Comparison of ENCODE assay signal across 22 cellular contexts in the genomic region with DNA sequence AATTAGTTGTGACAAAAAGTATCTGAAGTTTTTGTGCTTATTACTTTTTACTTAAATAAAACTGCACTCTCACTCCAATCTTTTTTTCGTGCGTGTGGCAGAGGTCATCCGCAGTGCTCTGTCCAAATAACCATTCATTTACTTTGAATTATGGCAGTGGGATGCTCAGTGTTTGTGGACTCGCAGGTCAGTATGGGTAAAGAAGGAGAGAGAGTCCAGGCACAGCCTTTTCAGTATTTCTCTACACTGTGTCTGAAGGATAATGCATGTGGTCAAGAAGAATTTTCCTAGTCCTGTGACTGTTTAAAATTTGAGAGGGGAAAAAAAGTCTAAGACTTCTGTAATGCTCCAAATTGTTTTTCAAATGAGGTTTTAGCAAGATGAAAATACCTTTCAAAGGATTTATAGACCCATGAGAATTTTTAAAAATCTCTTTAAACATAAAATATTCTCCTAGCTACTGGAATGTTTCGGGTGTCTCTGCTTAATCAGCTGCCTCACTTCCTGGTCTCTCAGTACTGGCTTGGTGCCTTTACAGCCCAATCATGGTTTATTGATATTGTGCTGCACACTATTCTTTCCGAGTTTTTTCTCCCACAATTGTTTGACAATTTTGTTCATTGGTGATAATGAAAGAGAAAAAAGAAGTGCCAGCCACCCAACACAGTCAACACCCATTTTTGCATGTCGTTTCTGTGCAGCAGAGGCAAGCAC.
"Had no signal": no experiment of that assay in that cellular context is flagged by ENCODE, and none has a peak within 500 bp of the region (broad histone marks: within the 10 kb centered on the region; RNA-seq: fewer than 3 reads in every experiment).

No MANE protein-coding gene starts in this region.

- H3K27ac ChIP-seq: neural progenitor cell, parathyroid adenoma, vagina had no signal

- H3K4me1 Mint-ChIP-seq: activated naive CD8-positive, alpha-beta T cell treated with anti-CD3 and anti-CD28 coated beads, Interleukin-2, amount 10 ng/mL, durations not matched to agents 7 days and 5 days; naive B cell; stimulated activated naive B cell treated with anti-CD40 and anti-IgM and Interleukin-4, amounts not matched to agents 10 μg/mL and 1 μg/mL and 100 μg/mL, for 72 hours had no signal

- H3K9me3 ChIP-seq: mucosa of descending colon, vagina had no signal

- H3K27me3 ChIP-seq: neural progenitor cell, vagina had no signal

- H3K4me3 Mint-ChIP-seq: activated CD4-positive, alpha-beta memory T cell treated with anti-CD3 and anti-CD28 coated beads for 36 hours; activated naive CD8-positive, alpha-beta T cell treated with anti-CD3 and anti-CD28 coated beads, Interleukin-2, amount 10 ng/mL, durations not matched to agents 7 days and 5 days; brain; naive B cell; neural progenitor cell; stimulated activated naive B cell treated with anti-CD40 and anti-IgM and Interleukin-4, amounts not matched to agents 10 μg/mL and 1 μg/mL and 100 μg/mL, for 72 hours; type B pancreatic cell had no signal

- H3K9ac ChIP-seq: neural progenitor cell, parathyroid adenoma had no signal

- H3K36me3 Mint-ChIP-seq: activated CD4-positive, alpha-beta memory T cell treated with anti-CD3 and anti-CD28 coated beads for 36 hours; activated naive CD8-positive, alpha-beta T cell treated with anti-CD3 and anti-CD28 coated beads, Interleukin-2, amount 10 ng/mL, durations not matched to agents 7 days and 5 days; brain; naive B cell; neural progenitor cell; stimulated activated naive B cell treated with anti-CD40 and anti-IgM and Interleukin-4, amounts not matched to agents 10 μg/mL and 1 μg/mL and 100 μg/mL, for 72 hours; type B pancreatic cell had no signal

- H3K4me1 ChIP-seq: neural progenitor cell, parathyroid adenoma, vagina had no signal

- FAIRE-seq: islet of Langerhans had no signal

- ATAC-seq: left cardiac atrium; mucosa of descending colon; sciatic nerve; stimulated activated naive B cell treated with anti-CD40 and anti-IgM and Interleukin-4, amounts not matched to agents 10 μg/mL and 1 μg/mL and 100 μg/mL, for 72 hours had no signal

- H3K27me3 Mint-ChIP-seq: activated CD4-positive, alpha-beta memory T cell treated with anti-CD3 and anti-CD28 coated beads for 36 hours; activated naive CD8-positive, alpha-beta T cell treated with anti-CD3 and anti-CD28 coated beads, Interleukin-2, amount 10 ng/mL, durations not matched to agents 7 days and 5 days; brain; naive B cell; stimulated activated naive B cell treated with anti-CD40 and anti-IgM and Interleukin-4, amounts not matched to agents 10 μg/mL and 1 μg/mL and 100 μg/mL, for 72 hours; type B pancreatic cell had no signal

- H3K9me3 Mint-ChIP-seq: activated CD4-positive, alpha-beta memory T cell treated with anti-CD3 and anti-CD28 coated beads for 36 hours; activated naive CD8-positive, alpha-beta T cell treated with anti-CD3 and anti-CD28 coated beads, Interleukin-2, amount 10 ng/mL, durations not matched to agents 7 days and 5 days; brain; neural progenitor cell; stimulated activated naive B cell treated with anti-CD40 and anti-IgM and Interleukin-4, amounts not matched to agents 10 μg/mL and 1 μg/mL and 100 μg/mL, for 72 hours; type B pancreatic cell had no signal

- H3K4me2 ChIP-seq: neural progenitor cell had no signal

- H2AFZ ChIP-seq: neural progenitor cell, parathyroid adenoma had no signal

- H3K36me3 ChIP-seq: neural progenitor cell, vagina had no signal

- DNase-seq: activated CD4-positive, alpha-beta memory T cell treated with anti-CD3 and anti-CD28 coated beads for 36 hours; activated CD4-positive, alpha-beta T cell treated with anti-CD3 and anti-CD28 coated beads for 48 hours; activated naive CD4-positive, alpha-beta T cell treated with Interleukin-2 at 50 U/mL for 16 hours; activated naive CD8-positive, alpha-beta T cell treated with anti-CD3 and anti-CD28 coated beads, Interleukin-2, amount 10 ng/mL, durations not matched to agents 7 days and 5 days; activated T-cell treated with anti-CD3 and anti-CD28 coated beads, Interleukin-2, amount 50 U/mL, for 48 hours; amygdala; effector memory CD4-positive, alpha-beta T cell; head of caudate nucleus; hypothalamus; left cardiac atrium; naive B cell; stimulated activated CD4-positive, alpha-beta T cell treated with anti-CD3 and anti-CD28 coated beads, Interleukin-2, amount 100 ng/mL, for 48 hours; stimulated activated CD8-positive, alpha-beta memory T cell treated with anti-CD3 and anti-CD28 coated beads, Interleukin-4, amount 100 ng/mL, for 48 hours; stimulated activated naive B cell treated with anti-CD40 and anti-IgM and Interleukin-4, amounts not matched to agents 10 μg/mL and 1 μg/mL and 100 μg/mL, for 72 hours had no signal

- H3K4me3 ChIP-seq: mucosa of descending colon, neural progenitor cell, vagina had no signal

- H3K27ac Mint-ChIP-seq: activated CD4-positive, alpha-beta memory T cell treated with anti-CD3 and anti-CD28 coated beads for 36 hours; activated naive CD8-positive, alpha-beta T cell treated with anti-CD3 and anti-CD28 coated beads, Interleukin-2, amount 10 ng/mL, durations not matched to agents 7 days and 5 days; brain; naive B cell; neural progenitor cell; stimulated activated naive B cell treated with anti-CD40 and anti-IgM and Interleukin-4, amounts not matched to agents 10 μg/mL and 1 μg/mL and 100 μg/mL, for 72 hours; type B pancreatic cell had no signal
